Comparison of ENCODE assay signal across 2 cellular contexts in genomic region chr3:111668912-111669488, GRCh38.
TF ChIP-seq lines count a peak whose summit lies in the region.

No MANE protein-coding gene starts in this region.

TF ChIP-seq in HEK293, 187 proteins besides CTCF, POLR2A, EP300 and RAD21 (continued from another document):
- peak; percentile 29; the same call in 1 of the 2 replicates for TF ChIP-seq ZFHX2 (tag by site-specific recombination; conservative IDR thresholded peaks at IDR 0.05)
- TF ChIP-seq SCRT1 (tag by site-specific recombination; IDR thresholded peaks at IDR 0.05; ENCODE audit: borderline replicate concordance), result 0 out of 2 replicates have a peak, but pooled peaks have one; percentile 44
- TF ChIP-seq EGR2 (tag by site-specific recombination; IDR thresholded peaks at IDR 0.05; ENCODE audit: low read depth), result peak; percentile 19; the same call in 1 of the 2 replicates
TF ChIP-seq in HEK293: peak in this region for 5.

TF ChIP-seq in SK-N-SH, 30 proteins besides CTCF, POLR2A, EP300 and RAD21 (continued from another document):
- peak; percentile 83 for TF ChIP-seq PBX3 (IDR thresholded peaks at IDR 0.05)
TF ChIP-seq in SK-N-SH: peak in this region for 3.
